Comparison of ENCODE assay signal across 21 cellular contexts in genomic region chr12:5507536-5507935, GRCh38.
"Had no signal": no experiment of that assay in that cellular context is flagged by ENCODE, and none has a peak within 500 bp of the region (broad histone marks: within the 10 kb centered on the region; RNA-seq: fewer than 3 reads in every experiment).

No MANE protein-coding gene starts in this region.

- H3K36me3 ChIP-seq: gastrocnemius medialis, lower lobe of right lung, neutrophil, prostate gland, right atrium auricular region, tibial nerve, upper lobe of left lung, vagina had no signal

- H3K27ac ChIP-seq: coronary artery, epithelial cell of prostate, gastrocnemius medialis, lower lobe of right lung, neutrophil, parathyroid adenoma, prostate gland, right atrium auricular region, testis, tibial nerve, upper lobe of left lung, vagina had no signal

- H3K79me2 ChIP-seq: parathyroid adenoma had no signal

- ATAC-seq: esophagus mucosa; lower lobe of right lung; natural killer cell; stimulated activated effector memory CD8-positive, alpha-beta T cell treated with anti-CD3 and anti-CD28 coated beads, Interleukin-12 subunit alpha, Interleukin-12 subunit beta, amount 100 ng/mL, for 72 hours had no signal

- H3K4me1 Mint-ChIP-seq: natural killer cell; stimulated activated effector memory CD8-positive, alpha-beta T cell treated with anti-CD3 and anti-CD28 coated beads, Interleukin-12 subunit alpha, Interleukin-12 subunit beta, amount 100 ng/mL, for 72 hours had no signal

- H3K9ac ChIP-seq: parathyroid adenoma had no signal

- H3K4me3 ChIP-seq: coronary artery, gastrocnemius medialis, lower lobe of right lung, prostate gland, right atrium auricular region, smooth muscle cell, testis, tibial nerve, upper lobe of left lung, vagina had no signal

- H3K4me1 ChIP-seq: parathyroid adenoma, prostate gland had no signal

- H3K27ac Mint-ChIP-seq: natural killer cell; stimulated activated effector memory CD8-positive, alpha-beta T cell treated with anti-CD3 and anti-CD28 coated beads, Interleukin-12 subunit alpha, Interleukin-12 subunit beta, amount 100 ng/mL, for 72 hours had no signal

- H3K27me3 ChIP-seq: right atrium auricular region, testis, tibial nerve, upper lobe of left lung, vagina had no signal

- H3K4me3 Mint-ChIP-seq: natural killer cell; stimulated activated effector memory CD8-positive, alpha-beta T cell treated with anti-CD3 and anti-CD28 coated beads, Interleukin-12 subunit alpha, Interleukin-12 subunit beta, amount 100 ng/mL, for 72 hours had no signal

- H2AFZ ChIP-seq: parathyroid adenoma had no signal

- FAIRE-seq: kidney had no signal

- H3K4me2 ChIP-seq: smooth muscle cell had no signal

- H3K36me3 Mint-ChIP-seq: natural killer cell; stimulated activated effector memory CD8-positive, alpha-beta T cell treated with anti-CD3 and anti-CD28 coated beads, Interleukin-12 subunit alpha, Interleukin-12 subunit beta, amount 100 ng/mL, for 72 hours had no signal

- H3K9me3 Mint-ChIP-seq: natural killer cell; stimulated activated effector memory CD8-positive, alpha-beta T cell treated with anti-CD3 and anti-CD28 coated beads, Interleukin-12 subunit alpha, Interleukin-12 subunit beta, amount 100 ng/mL, for 72 hours had no signal

- DNase-seq: dermis blood vessel endothelial cell; kidney; lower lobe of right lung; natural killer cell; stimulated activated CD4-positive, alpha-beta T cell treated with anti-CD3 and anti-CD28 coated beads, Interleukin-4, amount 100 ng/mL, for 24 hours; stimulated activated naive CD4-positive, alpha-beta T cell treated with Interleukin-2 at 50 U/mL for 16 hours; substantia nigra; testis; upper lobe of left lung had no signal

- H3K9me3 ChIP-seq: gastrocnemius medialis, lower lobe of right lung, neutrophil, prostate gland, right atrium auricular region, testis, tibial nerve, upper lobe of left lung, vagina had no signal
